Comparison of ENCODE assay signal across 1 cellular context in genomic region chr16:641326-642188, GRCh38.
TF ChIP-seq lines count a peak whose summit lies in the region.

Gene MCRIP2, plus strand, starts transcription at chr16:641828. Its CDS starts 164 bp downstream, at chr16:641992.

TF ChIP-seq in K562, 482 proteins besides CTCF, POLR2A, EP300 and RAD21 (continued from another document and continues in another):
- TF ChIP-seq ARID4B (CRISPR knock-in tag; IDR thresholded peaks at IDR 0.05) (peak; percentile 85), SNRNP70 (optimal IDR thresholded peaks at IDR 0.05; ENCODE audit: low read depth, low read length) (no peak), PATZ1 (CRISPR knock-in tag; IDR thresholded peaks at IDR 0.05; ENCODE audit: borderline replicate concordance) (no peak), TAF1 (IDR thresholded peaks at IDR 0.05; ENCODE audit: control insufficient read depth, extremely low read depth, insufficient read depth, low read length, severe bottlenecking) (peak; percentile 71), HNRNPLL (IDR thresholded peaks at IDR 0.05; ENCODE audit: low read depth, low read length, poor library complexity, severe bottlenecking) (peak; percentile 49), USF1 (CRISPR knock-in tag; IDR thresholded peaks at IDR 0.05) (no peak), LARP7 (IDR thresholded peaks at IDR 0.05) (no peak), ETS1 (conservative IDR thresholded peaks at IDR 0.05; ENCODE audit: control insufficient read depth, low read depth, low read length) (0 out of 2 replicates have a peak, but pooled peaks have one; percentile 51), ZNF436 (CRISPR knock-in tag; IDR thresholded peaks at IDR 0.05) (no peak), ZNF507 (tag; conservative IDR thresholded peaks at IDR 0.05) (no peak), DLX4 (CRISPR knock-in tag; IDR thresholded peaks at IDR 0.05) (no peak), ZBTB7A (IDR thresholded peaks at IDR 0.05; ENCODE audit: borderline replicate concordance, control insufficient read depth, low read depth, low read length) (peak; percentile 90), HCFC1 (IDR thresholded peaks at IDR 0.05; ENCODE audit: low read depth, low read length) (no peak), ATF1 (CRISPR knock-in tag; IDR thresholded peaks at IDR 0.05) (no peak), ATF1 (tag; IDR thresholded peaks at IDR 0.05) (no peak; the same call in 1 of the 2 replicates), JUND (IDR thresholded peaks at IDR 0.05; ENCODE audit: borderline replicate concordance, low read depth, low read length) (no peak), JUND (tag; IDR thresholded peaks at IDR 0.05; ENCODE audit: borderline replicate concordance, low read depth, low read length) (no peak; the same call in 2 of the 3 replicates), CCNT2 (IDR thresholded peaks at IDR 0.05; ENCODE audit: borderline replicate concordance, extremely low read depth, insufficient read length, low read depth, low read length) (peak; percentile 76), HMGN3 (IDR thresholded peaks at IDR 0.05; ENCODE audit: borderline replicate concordance, extremely low read depth, insufficient read length, low read depth, low read length) (peak; percentile 64), ZNF24 (IDR thresholded peaks at IDR 0.05) (no peak), RB1 (IDR thresholded peaks at IDR 0.05; ENCODE audit: low read depth) (0 out of 2 replicates have a peak, but pooled peaks have one; percentile 49), RBBP5 (IDR thresholded peaks at IDR 0.05; ENCODE audit: borderline replicate concordance, insufficient read depth, low read length, poor library complexity, severe bottlenecking) (peak; percentile 45), ATF7 (IDR thresholded peaks at IDR 0.05) (peak; percentile 68), ADNP (tag; IDR thresholded peaks at IDR 0.05) (no peak), ELF1 (tag; IDR thresholded peaks at IDR 0.05) (no peak), ZNF518B (CRISPR knock-in tag; IDR thresholded peaks at IDR 0.05) (no peak), TBL1XR1 (IDR thresholded peaks at IDR 0.05; ENCODE audit: low read length in 2 of 2) (no peak), POLR2G (IDR thresholded peaks at IDR 0.05; ENCODE audit: low read depth, low read length) (peak; percentile 95), TBP (optimal IDR thresholded peaks at IDR 0.05; ENCODE audit: low read depth, low read length) (peak; percentile 71), ZNF785 (CRISPR knock-in tag; IDR thresholded peaks at IDR 0.05) (no peak), SMARCA5 (IDR thresholded peaks at IDR 0.05) (no peak), THAP12 (CRISPR knock-in tag; IDR thresholded peaks at IDR 0.05) (peak; percentile 31; the same call in 1 of the 2 replicates), HDGF (IDR thresholded peaks at IDR 0.05) (no peak), TARDBP (IDR thresholded peaks at IDR 0.05) (no peak; the same call in 1 of the 2 replicates), MLX (CRISPR knock-in tag; conservative IDR thresholded peaks at IDR 0.05) (no peak), ZNF121 (CRISPR knock-in tag; conservative IDR thresholded peaks at IDR 0.05) (no peak), GABPB1 (CRISPR knock-in tag; IDR thresholded peaks at IDR 0.05) (no peak), CBFA2T2 (conservative IDR thresholded peaks at IDR 0.05) (no peak), NR3C1 (CRISPR knock-in tag; IDR thresholded peaks at IDR 0.05) (0 out of 2 replicates have a peak, but pooled peaks have one; percentile 15), SMARCA4 (IDR thresholded peaks at IDR 0.05) (no peak), SIN3A (IDR thresholded peaks at IDR 0.05; ENCODE audit: borderline replicate concordance in 2 of 2, control insufficient read depth in 1 of 2, low read depth in 2 of 2, low read length in 2 of 2) (peak in 1 of 2 experiments; percentile 74; a peak in 1 of 4 replicates), BCLAF1 (IDR thresholded peaks at IDR 0.05; ENCODE audit: borderline replicate concordance in 1 of 2, control insufficient read depth in 1 of 2, low read depth in 2 of 2, low read length in 1 of 2) (no peak), ZNF766 (CRISPR knock-in tag; conservative IDR thresholded peaks at IDR 0.05) (0 out of 2 replicates have a peak, but pooled peaks have one; percentile 44), CGGBP1 (CRISPR knock-in tag; IDR thresholded peaks at IDR 0.05) (no peak), ZNF165 (CRISPR knock-in tag; IDR thresholded peaks at IDR 0.05; ENCODE audit: borderline replicate concordance) (no peak)
